26 cellular contexts compared by ENCODE assay signal in the genomic region with DNA sequence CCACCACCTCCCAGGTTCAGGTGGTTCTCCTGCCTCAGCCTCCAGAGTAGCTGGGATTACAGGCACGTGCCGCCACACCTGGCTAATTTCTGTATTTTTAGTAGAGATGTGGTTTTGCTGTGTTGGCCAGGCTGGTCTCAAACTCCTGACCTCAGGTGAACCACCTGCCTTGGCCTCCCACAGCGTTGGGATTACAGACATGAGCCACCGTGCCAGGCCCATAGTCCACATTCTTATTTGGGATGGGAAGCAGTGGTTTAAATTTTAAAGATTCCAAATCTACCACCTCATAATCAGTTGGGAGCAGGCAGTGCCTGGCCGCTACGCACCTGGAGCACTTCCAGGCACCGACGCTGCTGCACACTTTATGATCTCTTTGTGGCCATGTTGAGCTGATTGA.
"Had no signal": no experiment of that assay in that cellular context is flagged by ENCODE, and none has a peak within 500 bp of the region (broad histone marks: within the 10 kb centered on the region; RNA-seq: fewer than 3 reads in every experiment).

No MANE protein-coding gene starts in this region.

- H3K9me3 ChIP-seq: MG63, SJCRH30, SK-N-SH had no signal

- H3K27ac ChIP-seq: brain microvascular endothelial cell, cardiac muscle cell, SJCRH30, VCaP had no signal

- H3K9me3 Mint-ChIP-seq: activated naive CD4-positive, alpha-beta T cell treated with anti-CD3 and anti-CD28 coated beads for 36 hours had no signal

- H3K4me1 Mint-ChIP-seq: activated CD4-positive, alpha-beta memory T cell treated with anti-CD3 and anti-CD28 coated beads, Interleukin-2, amount 10 ng/mL, durations not matched to agents 7 days and 5 days; activated CD4-positive, alpha-beta T cell treated with anti-CD3 and anti-CD28 coated beads for 36 hours; activated naive CD8-positive, alpha-beta T cell treated with anti-CD3 and anti-CD28 coated beads for 36 hours had no signal

- H3K27me3 Mint-ChIP-seq: activated CD4-positive, alpha-beta memory T cell treated with anti-CD3 and anti-CD28 coated beads, Interleukin-2, amount 10 ng/mL, durations not matched to agents 7 days and 5 days; activated CD4-positive, alpha-beta T cell treated with anti-CD3 and anti-CD28 coated beads for 36 hours; activated naive CD8-positive, alpha-beta T cell treated with anti-CD3 and anti-CD28 coated beads for 36 hours had no signal

- H3K36me3 ChIP-seq: brain microvascular endothelial cell, cardiac muscle cell, MG63, SJCRH30 had no signal

- H3K27ac Mint-ChIP-seq: activated CD4-positive, alpha-beta memory T cell treated with anti-CD3 and anti-CD28 coated beads, Interleukin-2, amount 10 ng/mL, durations not matched to agents 7 days and 5 days; activated CD4-positive, alpha-beta T cell treated with anti-CD3 and anti-CD28 coated beads for 36 hours; activated naive CD4-positive, alpha-beta T cell treated with anti-CD3 and anti-CD28 coated beads for 36 hours; activated naive CD8-positive, alpha-beta T cell treated with anti-CD3 and anti-CD28 coated beads for 36 hours had no signal

- H3K4me3 Mint-ChIP-seq: activated CD4-positive, alpha-beta memory T cell treated with anti-CD3 and anti-CD28 coated beads, Interleukin-2, amount 10 ng/mL, durations not matched to agents 7 days and 5 days; activated CD4-positive, alpha-beta T cell treated with anti-CD3 and anti-CD28 coated beads for 36 hours; activated naive CD4-positive, alpha-beta T cell treated with anti-CD3 and anti-CD28 coated beads for 36 hours; activated naive CD8-positive, alpha-beta T cell treated with anti-CD3 and anti-CD28 coated beads for 36 hours had no signal

- ATAC-seq: activated CD4-positive, alpha-beta T cell treated with anti-CD3 and anti-CD28 coated beads for 36 hours; Panc1 had no signal

- H3K4me1 ChIP-seq: SJCRH30 had no signal

- H3K4me3 ChIP-seq: cardiac muscle cell, MG63, SJCRH30 had no signal

- DNase-seq: activated CD4-positive, alpha-beta memory T cell treated with anti-CD3 and anti-CD28 coated beads, Interleukin-2, amount 10 ng/mL, durations not matched to agents 7 days and 5 days; activated CD4-positive, alpha-beta T cell treated with anti-CD3 and anti-CD28 coated beads for 36 hours; activated CD4-positive, alpha-beta T cell treated with anti-CD3 and anti-CD28 coated beads, Interleukin-2, amount 50 U/mL, for 1 hour; activated naive CD4-positive, alpha-beta T cell treated with anti-CD3 and anti-CD28 coated beads for 36 hours; activated naive CD8-positive, alpha-beta T cell treated with anti-CD3 and anti-CD28 coated beads for 36 hours; activated T-cell treated with anti-CD3 and anti-CD28 coated beads, Interleukin-2, amount 50 U/mL, for 1 hour; brain microvascular endothelial cell; MG63; MV-4-11; NCI-H1092 treated with DMSO at 0.1 percent for 48 hours; NCI-H1436; NCI-H1694 treated with DMSO at 0.1 percent for 48 hours; NCI-H2029 treated with DMSO at 0.1 percent for 48 hours; NCI-H345; NCI-H510A treated with DMSO at 0.1 percent for 48 hours; NCI-H69; NK-92 treated with Interleukin-12 subunit alpha and Interleukin-12 subunit beta, amount 100 ng/mL, for 24 hours; OCI-M1; Right ventricle myocardium superior; RPMI8226; SJCRH30; SK-N-SH; T-helper 1 cell had no signal

- H3K36me3 Mint-ChIP-seq: activated naive CD8-positive, alpha-beta T cell treated with anti-CD3 and anti-CD28 coated beads for 36 hours had no signal

- H3K27me3 ChIP-seq: brain microvascular endothelial cell, MG63, SJCRH30 had no signal
